In the genomic region with DNA sequence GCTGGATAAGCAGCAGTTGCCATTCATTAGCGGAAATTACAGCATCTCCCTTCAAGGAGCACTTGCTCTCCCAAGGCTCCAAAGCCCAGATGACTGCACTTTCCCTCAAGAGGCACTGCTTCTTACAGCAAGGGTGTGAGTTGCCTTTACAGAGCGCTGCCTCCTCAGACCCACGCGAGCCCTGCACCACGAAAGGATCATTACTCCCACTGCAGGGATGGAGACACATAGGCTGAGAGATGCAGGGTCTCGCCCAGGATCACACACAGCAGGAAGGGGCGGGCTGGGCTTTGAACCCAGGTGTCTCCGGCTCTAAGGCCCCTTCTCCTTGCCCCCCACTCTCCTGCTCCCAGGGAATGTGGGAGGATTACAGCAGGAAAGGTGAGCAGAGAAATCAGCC, we compare ENCODE assay signal across 1 cellular context.
TF ChIP-seq lines count a peak whose summit lies in the region.

No MANE protein-coding gene starts in this region.

TF ChIP-seq in GM23338, 12 proteins besides CTCF, POLR2A, EP300 and RAD21 (continued from another document):
- TF ChIP-seq, protein P1, sequence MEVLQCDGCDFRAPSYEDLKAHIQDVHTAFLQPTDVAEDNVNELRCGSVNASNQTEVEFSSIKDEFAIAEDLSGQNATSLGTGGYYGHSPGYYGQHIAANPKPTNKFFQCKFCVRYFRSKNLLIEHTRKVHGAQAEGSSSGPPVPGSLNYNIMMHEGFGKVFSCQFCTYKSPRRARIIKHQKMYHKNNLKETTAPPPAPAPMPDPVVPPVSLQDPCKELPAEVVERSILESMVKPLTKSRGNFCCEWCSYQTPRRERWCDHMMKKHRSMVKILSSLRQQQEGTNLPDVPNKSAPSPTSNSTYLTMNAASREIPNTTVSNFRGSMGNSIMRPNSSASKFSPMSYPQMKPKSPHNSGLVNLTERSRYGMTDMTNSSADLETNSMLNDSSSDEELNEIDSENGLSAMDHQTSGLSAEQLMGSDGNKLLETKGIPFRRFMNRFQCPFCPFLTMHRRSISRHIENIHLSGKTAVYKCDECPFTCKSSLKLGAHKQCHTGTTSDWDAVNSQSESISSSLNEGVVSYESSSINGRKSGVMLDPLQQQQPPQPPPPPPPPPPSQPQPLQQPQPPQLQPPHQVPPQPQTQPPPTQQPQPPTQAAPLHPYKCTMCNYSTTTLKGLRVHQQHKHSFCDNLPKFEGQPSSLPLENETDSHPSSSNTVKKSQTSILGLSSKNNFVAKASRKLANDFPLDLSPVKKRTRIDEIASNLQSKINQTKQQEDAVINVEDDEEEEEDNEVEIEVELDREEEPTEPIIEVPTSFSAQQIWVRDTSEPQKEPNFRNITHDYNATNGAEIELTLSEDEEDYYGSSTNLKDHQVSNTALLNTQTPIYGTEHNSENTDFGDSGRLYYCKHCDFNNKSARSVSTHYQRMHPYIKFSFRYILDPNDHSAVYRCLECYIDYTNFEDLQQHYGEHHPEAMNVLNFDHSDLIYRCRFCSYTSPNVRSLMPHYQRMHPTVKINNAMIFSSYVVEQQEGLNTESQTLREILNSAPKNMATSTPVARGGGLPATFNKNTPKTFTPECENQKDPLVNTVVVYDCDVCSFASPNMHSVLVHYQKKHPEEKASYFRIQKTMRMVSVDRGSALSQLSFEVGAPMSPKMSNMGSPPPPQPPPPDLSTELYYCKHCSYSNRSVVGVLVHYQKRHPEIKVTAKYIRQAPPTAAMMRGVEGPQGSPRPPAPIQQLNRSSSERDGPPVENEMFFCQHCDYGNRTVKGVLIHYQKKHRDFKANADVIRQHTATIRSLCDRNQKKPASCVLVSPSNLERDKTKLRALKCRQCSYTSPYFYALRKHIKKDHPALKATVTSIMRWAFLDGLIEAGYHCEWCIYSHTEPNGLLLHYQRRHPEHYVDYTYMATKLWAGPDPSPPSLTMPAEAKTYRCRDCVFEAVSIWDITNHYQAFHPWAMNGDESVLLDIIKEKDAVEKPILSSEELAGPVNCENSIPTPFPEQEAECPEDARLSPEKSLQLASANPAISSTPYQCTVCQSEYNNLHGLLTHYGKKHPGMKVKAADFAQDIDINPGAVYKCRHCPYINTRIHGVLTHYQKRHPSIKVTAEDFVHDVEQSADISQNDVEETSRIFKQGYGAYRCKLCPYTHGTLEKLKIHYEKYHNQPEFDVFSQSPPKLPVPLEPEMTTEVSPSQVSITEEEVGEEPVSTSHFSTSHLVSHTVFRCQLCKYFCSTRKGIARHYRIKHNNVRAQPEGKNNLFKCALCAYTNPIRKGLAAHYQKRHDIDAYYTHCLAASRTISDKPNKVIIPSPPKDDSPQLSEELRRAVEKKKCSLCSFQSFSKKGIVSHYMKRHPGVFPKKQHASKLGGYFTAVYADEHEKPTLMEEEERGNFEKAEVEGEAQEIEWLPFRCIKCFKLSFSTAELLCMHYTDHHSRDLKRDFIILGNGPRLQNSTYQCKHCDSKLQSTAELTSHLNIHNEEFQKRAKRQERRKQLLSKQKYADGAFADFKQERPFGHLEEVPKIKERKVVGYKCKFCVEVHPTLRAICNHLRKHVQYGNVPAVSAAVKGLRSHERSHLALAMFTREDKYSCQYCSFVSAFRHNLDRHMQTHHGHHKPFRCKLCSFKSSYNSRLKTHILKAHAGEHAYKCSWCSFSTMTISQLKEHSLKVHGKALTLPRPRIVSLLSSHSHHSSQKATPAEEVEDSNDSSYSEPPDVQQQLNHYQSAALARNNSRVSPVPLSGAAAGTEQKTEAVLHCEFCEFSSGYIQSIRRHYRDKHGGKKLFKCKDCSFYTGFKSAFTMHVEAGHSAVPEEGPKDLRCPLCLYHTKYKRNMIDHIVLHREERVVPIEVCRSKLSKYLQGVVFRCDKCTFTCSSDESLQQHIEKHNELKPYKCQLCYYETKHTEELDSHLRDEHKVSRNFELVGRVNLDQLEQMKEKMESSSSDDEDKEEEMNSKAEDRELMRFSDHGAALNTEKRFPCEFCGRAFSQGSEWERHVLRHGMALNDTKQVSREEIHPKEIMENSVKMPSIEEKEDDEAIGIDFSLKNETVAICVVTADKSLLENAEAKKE (CRISPR knock-in tag; IDR thresholded peaks at IDR 0.05), result no peak
- TF ChIP-seq, protein P2, sequence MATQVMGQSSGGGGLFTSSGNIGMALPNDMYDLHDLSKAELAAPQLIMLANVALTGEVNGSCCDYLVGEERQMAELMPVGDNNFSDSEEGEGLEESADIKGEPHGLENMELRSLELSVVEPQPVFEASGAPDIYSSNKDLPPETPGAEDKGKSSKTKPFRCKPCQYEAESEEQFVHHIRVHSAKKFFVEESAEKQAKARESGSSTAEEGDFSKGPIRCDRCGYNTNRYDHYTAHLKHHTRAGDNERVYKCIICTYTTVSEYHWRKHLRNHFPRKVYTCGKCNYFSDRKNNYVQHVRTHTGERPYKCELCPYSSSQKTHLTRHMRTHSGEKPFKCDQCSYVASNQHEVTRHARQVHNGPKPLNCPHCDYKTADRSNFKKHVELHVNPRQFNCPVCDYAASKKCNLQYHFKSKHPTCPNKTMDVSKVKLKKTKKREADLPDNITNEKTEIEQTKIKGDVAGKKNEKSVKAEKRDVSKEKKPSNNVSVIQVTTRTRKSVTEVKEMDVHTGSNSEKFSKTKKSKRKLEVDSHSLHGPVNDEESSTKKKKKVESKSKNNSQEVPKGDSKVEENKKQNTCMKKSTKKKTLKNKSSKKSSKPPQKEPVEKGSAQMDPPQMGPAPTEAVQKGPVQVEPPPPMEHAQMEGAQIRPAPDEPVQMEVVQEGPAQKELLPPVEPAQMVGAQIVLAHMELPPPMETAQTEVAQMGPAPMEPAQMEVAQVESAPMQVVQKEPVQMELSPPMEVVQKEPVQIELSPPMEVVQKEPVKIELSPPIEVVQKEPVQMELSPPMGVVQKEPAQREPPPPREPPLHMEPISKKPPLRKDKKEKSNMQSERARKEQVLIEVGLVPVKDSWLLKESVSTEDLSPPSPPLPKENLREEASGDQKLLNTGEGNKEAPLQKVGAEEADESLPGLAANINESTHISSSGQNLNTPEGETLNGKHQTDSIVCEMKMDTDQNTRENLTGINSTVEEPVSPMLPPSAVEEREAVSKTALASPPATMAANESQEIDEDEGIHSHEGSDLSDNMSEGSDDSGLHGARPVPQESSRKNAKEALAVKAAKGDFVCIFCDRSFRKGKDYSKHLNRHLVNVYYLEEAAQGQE (IDR thresholded peaks at IDR 0.05; ENCODE audit: unreplicated experiment), result no peak
- TF ChIP-seq CREB1 (CRISPR knock-in tag; IDR thresholded peaks at IDR 0.05; ENCODE audit: low read depth) (no peak), STAT1 (IDR thresholded peaks at IDR 0.05; ENCODE audit: unreplicated experiment) (no peak), ZNF114 (CRISPR knock-in tag; IDR thresholded peaks at IDR 0.05) (no peak)
